In genomic region chr11:85740464-85741400, GRCh38 we compare ENCODE assay signal across 21 cellular contexts. TPM values are rescaled to one million over a fixed set of nuclear protein-coding genes. Genes with fewer than 3 reads are reported as not detected.
DNase-seq lines count a peak whose midpoint lies in the region; ATAC-seq and TF ChIP-seq lines count a peak whose summit lies in the region.
"Had no signal": no experiment of that assay in that cellular context is flagged by ENCODE, and none has a peak within 500 bp of the region (broad histone marks: within the 10 kb centered on the region; RNA-seq: fewer than 3 reads in every experiment).

No MANE protein-coding gene starts in this region.

- TF ChIP-seq POLR2A in GM18505 (IDR thresholded peaks at IDR 0.05; ENCODE audit: borderline replicate concordance, extremely low read depth, insufficient read depth, insufficient read length), result no peak

- CTCF ChIA-PET in WTC11 (lab: Charles Lee), result interaction anchor here (0.5 kb wide), 1 partner anchor 64 kb away, joined by 3 read pairs; no protein-coding TSS in a partner anchor

- intact Hi-C loops in dorsolateral prefrontal cortex (cut with DNase I), result no loop called here

- peak overlapping the region; percentile 8 for H3K27ac Mint-ChIP-seq in stimulated activated naive CD8-positive, alpha-beta T cell treated with anti-CD3 and anti-CD28 coated beads, Interleukin-15, Interleukin-2, amounts not matched to agents 100 ng/mL and 50 ng/mL, for 24 hours
- H3K27ac Mint-ChIP-seq in stimulated activated naive CD8-positive, alpha-beta T cell treated with anti-CD3 and anti-CD28 coated beads, Interleukin-15, amount 100 ng/mL, for 72 hours, result no peak overlapping the region
- H3K27ac Mint-ChIP-seq in WTC11 (no peak overlapping the region), mesothelial cell of epicardium (peak overlapping the region; percentile 95)
- H3K27ac Mint-ChIP-seq: activated naive CD8-positive, alpha-beta T cell had no signal

- H3K27ac ChIP-seq in dorsolateral prefrontal cortex, result no peak overlapping the region
- H3K27ac ChIP-seq: A549, KMS-11, parathyroid adenoma had no signal

- peaks cover 53% of the 10 kb centered on the region for H3K4me1 Mint-ChIP-seq in stimulated activated naive CD8-positive, alpha-beta T cell treated with anti-CD3 and anti-CD28 coated beads, Interleukin-15, Interleukin-2, amounts not matched to agents 100 ng/mL and 50 ng/mL, for 24 hours (ENCODE audit: low read depth)
- peaks cover 61% of the 10 kb centered on the region for H3K4me1 Mint-ChIP-seq in stimulated activated naive CD8-positive, alpha-beta T cell treated with anti-CD3 and anti-CD28 coated beads, Interleukin-15, amount 100 ng/mL, for 72 hours
- peaks cover 20% of the 10 kb centered on the region for H3K4me1 Mint-ChIP-seq in WTC11
- H3K4me1 Mint-ChIP-seq in mesothelial cell of epicardium, result peaks cover 45% of the 10 kb centered on the region

- ATAC-seq in stimulated activated naive CD8-positive, alpha-beta T cell treated with anti-CD3 and anti-CD28 coated beads, Interleukin-15, amount 100 ng/mL, for 72 hours, result no peak
- ATAC-seq in WTC11, result peak; percentile 20; the same call in 1 of the 2 replicates
- no peak for ATAC-seq in GM18505 (IDR thresholded peaks at IDR 0.05; ENCODE audit: unreplicated experiment)
- ATAC-seq: A549, mucosa of descending colon had no signal

- H3K27me3 Mint-ChIP-seq in stimulated activated naive CD8-positive, alpha-beta T cell treated with anti-CD3 and anti-CD28 coated beads, Interleukin-15, Interleukin-2, amounts not matched to agents 100 ng/mL and 50 ng/mL, for 24 hours, result no peaks in the 10 kb centered on the region
- H3K27me3 Mint-ChIP-seq in stimulated activated naive CD8-positive, alpha-beta T cell treated with anti-CD3 and anti-CD28 coated beads, Interleukin-15, amount 100 ng/mL, for 72 hours, result no peaks in the 10 kb centered on the region
- H3K27me3 Mint-ChIP-seq in WTC11 (ENCODE audit: low read depth) (no peaks in the 10 kb centered on the region), mesothelial cell of epicardium (ENCODE audit: low read depth) (no peaks in the 10 kb centered on the region)
- H3K27me3 Mint-ChIP-seq: activated naive CD8-positive, alpha-beta T cell had no signal

- no peak overlapping the region for H3K4me3 Mint-ChIP-seq in stimulated activated naive CD8-positive, alpha-beta T cell treated with anti-CD3 and anti-CD28 coated beads, Interleukin-15, Interleukin-2, amounts not matched to agents 100 ng/mL and 50 ng/mL, for 24 hours
- H3K4me3 Mint-ChIP-seq in stimulated activated naive CD8-positive, alpha-beta T cell treated with anti-CD3 and anti-CD28 coated beads, Interleukin-15, amount 100 ng/mL, for 72 hours, result no peak overlapping the region
- no peak overlapping the region for H3K4me3 Mint-ChIP-seq in WTC11
- H3K4me3 Mint-ChIP-seq in mesothelial cell of epicardium, result no peak overlapping the region
- H3K4me3 Mint-ChIP-seq: activated naive CD8-positive, alpha-beta T cell had no signal

- POLR2A ChIA-PET in WTC11 (lab: Charles Lee), result no interaction called here

- H3K9me3 Mint-ChIP-seq in stimulated activated naive CD8-positive, alpha-beta T cell treated with anti-CD3 and anti-CD28 coated beads, Interleukin-15, Interleukin-2, amounts not matched to agents 100 ng/mL and 50 ng/mL, for 24 hours, result no peaks in the 10 kb centered on the region
- no peaks in the 10 kb centered on the region for H3K9me3 Mint-ChIP-seq in stimulated activated naive CD8-positive, alpha-beta T cell treated with anti-CD3 and anti-CD28 coated beads, Interleukin-15, amount 100 ng/mL, for 72 hours
- H3K9me3 Mint-ChIP-seq in WTC11, result no peaks in the 10 kb centered on the region
- H3K9me3 Mint-ChIP-seq in mesothelial cell of epicardium, result no peaks in the 10 kb centered on the region

- H3K4me3 ChIP-seq in dorsolateral prefrontal cortex, result no peak overlapping the region
- H3K4me3 ChIP-seq: A549, mucosa of descending colon had no signal

- H3K27me3 ChIP-seq in dorsolateral prefrontal cortex, result no peaks in the 10 kb centered on the region

- no peaks in the 10 kb centered on the region for H3K36me3 Mint-ChIP-seq in stimulated activated naive CD8-positive, alpha-beta T cell treated with anti-CD3 and anti-CD28 coated beads, Interleukin-15, Interleukin-2, amounts not matched to agents 100 ng/mL and 50 ng/mL, for 24 hours (ENCODE audit: low read depth)
- no peaks in the 10 kb centered on the region for H3K36me3 Mint-ChIP-seq in WTC11
- no peaks in the 10 kb centered on the region for H3K36me3 Mint-ChIP-seq in mesothelial cell of epicardium

- no peak for DNase-seq in stimulated activated naive CD8-positive, alpha-beta T cell treated with anti-CD3 and anti-CD28 coated beads, Interleukin-15, amount 100 ng/mL, for 72 hours
- DNase-seq in WTC11 (ENCODE audit: low spot score), result no peak
- no peak for DNase-seq in mesothelial cell of epicardium (ENCODE audit: low spot score in 2 of 2, unreplicated experiment in 2 of 2)
- DNase-seq in dorsolateral prefrontal cortex, result no peak
- no peak for DNase-seq in hypothalamus (lab: John Stamatoyannopoulos, UW)
- no peak for DNase-seq in central memory CD4-positive, alpha-beta T cell
- DNase-seq: activated CD4-positive, alpha-beta T cell treated with anti-CD3 and anti-CD28 coated beads for 48 hours; activated T-cell treated with anti-CD3 and anti-CD28 coated beads, Interleukin-2, amount 50 U/mL, for 1 hour; effector CD4-positive, alpha-beta T cell; mucosa of descending colon; NCI-H1105; Right ventricle myocardium superior; small intestine; T-helper 9 cell had no signal

- TF ChIP-seq CTCF in WTC11 (IDR thresholded peaks at IDR 0.05) (no peak), mesothelial cell of epicardium (IDR thresholded peaks at IDR 0.05; ENCODE audit: unreplicated experiment) (no peak), dorsolateral prefrontal cortex (IDR thresholded peaks at IDR 0.05 in 54 of 56, conservative IDR thresholded peaks at IDR 0.05 in 2 of 56; ENCODE audit: low read depth in 1 of 56, partially characterized antibody in 56 of 56) (no peak)

TF ChIP-seq in WTC11, 78 proteins besides CTCF, POLR2A, EP300 and RAD21:
- TF ChIP-seq ZNF416 (CRISPR knock-in tag; IDR thresholded peaks at IDR 0.05) (no peak), KAT7 (CRISPR knock-in tag; IDR thresholded peaks at IDR 0.05; ENCODE audit: borderline replicate concordance) (no peak), IRF2 (CRISPR knock-in tag; IDR thresholded peaks at IDR 0.05; ENCODE audit: borderline replicate concordance, low read depth) (no peak), EMX1 (CRISPR knock-in tag; IDR thresholded peaks at IDR 0.05) (no peak)
- TF ChIP-seq, protein P1, sequence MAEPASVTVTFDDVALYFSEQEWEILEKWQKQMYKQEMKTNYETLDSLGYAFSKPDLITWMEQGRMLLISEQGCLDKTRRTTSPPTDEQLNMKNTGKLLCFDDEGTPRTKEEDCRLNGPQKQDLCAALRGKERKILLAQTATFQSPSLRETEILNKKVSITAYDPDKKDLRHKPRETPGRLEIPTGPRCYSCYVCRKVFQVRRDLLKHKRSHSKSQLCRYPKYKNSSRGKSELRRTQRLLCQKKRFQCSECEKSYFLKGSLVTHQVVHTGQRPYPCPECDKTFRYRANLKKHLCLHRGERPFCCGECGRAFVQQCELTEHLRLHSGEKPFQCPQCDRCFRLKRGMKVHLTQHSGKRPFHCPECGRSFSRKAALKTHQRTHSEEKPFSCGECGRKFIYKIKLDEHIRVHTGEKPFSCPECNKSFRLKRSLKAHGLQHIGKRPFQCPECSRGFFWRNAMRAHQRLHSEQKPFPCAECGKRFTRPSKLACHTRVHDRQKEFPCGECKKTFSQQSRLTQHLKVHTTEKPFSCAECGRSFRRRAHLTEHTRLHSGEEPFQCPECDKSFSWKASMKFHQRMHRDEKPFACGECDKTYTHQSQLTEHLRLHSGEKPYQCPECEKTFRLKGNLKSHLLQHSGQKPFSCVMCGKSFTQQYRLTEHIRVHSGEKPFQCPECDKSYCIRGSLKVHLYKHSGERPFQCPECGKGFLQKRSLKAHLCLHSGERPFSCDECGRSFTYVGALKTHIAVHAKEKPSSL (CRISPR knock-in tag; conservative IDR thresholded peaks at IDR 0.05), result no peak
- TF ChIP-seq, protein P2, sequence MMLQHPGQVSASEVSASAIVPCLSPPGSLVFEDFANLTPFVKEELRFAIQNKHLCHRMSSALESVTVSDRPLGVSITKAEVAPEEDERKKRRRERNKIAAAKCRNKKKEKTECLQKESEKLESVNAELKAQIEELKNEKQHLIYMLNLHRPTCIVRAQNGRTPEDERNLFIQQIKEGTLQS (CRISPR knock-in tag; conservative IDR thresholded peaks at IDR 0.05), result no peak
- TF ChIP-seq, protein P3, sequence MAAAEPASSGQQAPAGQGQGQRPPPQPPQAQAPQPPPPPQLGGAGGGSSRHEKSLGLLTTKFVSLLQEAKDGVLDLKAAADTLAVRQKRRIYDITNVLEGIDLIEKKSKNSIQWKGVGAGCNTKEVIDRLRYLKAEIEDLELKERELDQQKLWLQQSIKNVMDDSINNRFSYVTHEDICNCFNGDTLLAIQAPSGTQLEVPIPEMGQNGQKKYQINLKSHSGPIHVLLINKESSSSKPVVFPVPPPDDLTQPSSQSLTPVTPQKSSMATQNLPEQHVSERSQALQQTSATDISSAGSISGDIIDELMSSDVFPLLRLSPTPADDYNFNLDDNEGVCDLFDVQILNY (CRISPR knock-in tag; IDR thresholded peaks at IDR 0.05), result no peak
TF ChIP-seq in WTC11: peak in this region for 0.

RNA-seq across cellular contexts. Expression of gene CCDC89, which starts 54.7 kb away (rescaled TPM):
- total RNA-seq in WTC11 (2021) (not detected in 3 replicates), mesothelial cell of epicardium (1.3 to 2.7 TPM (median 1.5 TPM) in 3 replicates), dorsolateral prefrontal cortex (1 to 10 TPM in 113 of 120 experiments, under 1 TPM in 7; 0.56 to 3.8 (median 1.9) TPM)
- total RNA-seq: bronchial epithelial cell had no signal

Comparison
In these comparisons a context has a peak if more than half of its experiments do, and no peak if none do; other contexts are left out.
1. H3K27ac Mint-ChIP-seq: peak in stimulated activated naive CD8-positive, alpha-beta T cell treated with anti-CD3 and anti-CD28 coated beads, Interleukin-15, Interleukin-2, amounts not matched to agents 100 ng/mL and 50 ng/mL, for 24 hours (single experiment) and mesothelial cell of epicardium (single experiment); none in stimulated activated naive CD8-positive, alpha-beta T cell treated with anti-CD3 and anti-CD28 coated beads, Interleukin-15, amount 100 ng/mL, for 72 hours (0 of 2) and WTC11 (single experiment).